ENCODE assay signal across 9 cellular contexts in the genomic region with DNA sequence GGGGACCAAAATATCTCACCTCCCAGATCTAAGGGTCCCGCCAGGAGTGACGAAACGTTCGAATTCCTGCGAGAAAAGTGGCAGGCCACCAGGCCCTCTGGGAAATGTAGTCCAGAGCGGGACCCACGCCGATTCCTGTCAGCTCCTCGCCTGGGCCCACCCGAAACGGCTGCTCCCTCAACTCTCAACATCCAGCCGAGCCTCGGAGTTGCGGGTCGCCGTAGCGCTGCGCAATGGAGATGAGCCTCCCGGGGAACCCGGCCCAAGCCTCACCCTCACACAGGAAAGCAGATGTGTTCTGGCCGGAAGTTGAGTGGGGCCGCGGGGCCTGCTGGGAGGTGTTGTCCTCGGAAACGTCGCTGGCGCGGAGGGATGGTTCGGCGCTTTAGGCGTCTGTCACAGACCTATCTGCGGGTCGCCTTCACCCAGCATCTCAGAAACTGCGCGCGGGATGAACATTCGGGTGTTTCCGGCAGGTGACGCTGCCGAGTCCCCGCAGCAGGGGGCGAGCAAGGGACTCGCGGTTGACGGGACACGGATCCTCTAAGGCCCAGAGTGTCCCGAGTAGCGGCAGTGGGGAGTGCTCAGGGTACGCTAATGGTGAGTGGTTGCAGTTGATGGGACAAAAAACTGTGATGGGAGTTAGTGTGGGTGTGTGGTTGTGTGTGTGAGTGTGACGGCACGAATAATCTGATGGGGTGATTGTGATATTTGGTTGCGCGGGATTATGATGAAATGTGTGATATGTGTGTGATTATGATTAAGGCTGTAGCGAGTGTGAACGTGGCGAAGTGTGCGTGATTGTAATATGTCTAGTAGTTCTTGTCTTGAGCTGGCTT. TPM values are rescaled to one million over a fixed set of nuclear protein-coding genes. Genes with fewer than 3 reads are reported as not detected.
A peak's percentile ranks its signal among the peaks of the same experiment; 100 is the strongest.
DNase-seq lines count a peak whose midpoint lies in the region; ATAC-seq lines count a peak whose summit lies in the region.
"Had no signal": no experiment of that assay in that cellular context is flagged by ENCODE, and none has a peak within 500 bp of the region (broad histone marks: within the 10 kb centered on the region; RNA-seq: fewer than 3 reads in every experiment).

A gene (plus strand): TSS at position 341 of the 839 bp plus-strand sequence. CDS start 6,439 bp downstream, outside the sequence.
A gene (minus strand): TSS at position 300 of the 839 bp plus-strand sequence. CDS start 1,124 bp downstream, outside the sequence.

- H3K4me1 ChIP-seq in ACC112 (ENCODE audit: control insufficient read depth, insufficient read depth, low read length, unreplicated experiment) = no peaks in the 10 kb centered on the region

- peak; percentile 89 to 96 for DNase-seq in NCI-H524 (lab: John Stamatoyannopoulos, UW)
- peak; percentile 98 for DNase-seq in activated CD8-positive, alpha-beta memory T cell treated with anti-CD3 and anti-CD28 coated beads, Interleukin-2, amount 10 ng/mL, durations not matched to agents 7 days and 5 days
- peak; percentile 91 to 92 (median 91) for DNase-seq in effector memory CD8-positive, alpha-beta T cell
- DNase-seq in memory B cell (ENCODE audit: low spot score in 2 of 2) = peak; percentile 83
- DNase-seq in stimulated activated CD4-positive, alpha-beta T cell treated with anti-CD3 and anti-CD28 coated beads, TNF-alpha, amount 100 ng/mL, for 48 hours (ENCODE audit: low read depth in 3 of 3) = peak; percentile 78 to 91 (median 84)

- peak; percentile 76 for ATAC-seq in GM18861 (IDR thresholded peaks at IDR 0.05; ENCODE audit: unreplicated experiment)
- ATAC-seq in HG03139 (IDR thresholded peaks at IDR 0.05; ENCODE audit: unreplicated experiment) = peak; percentile 84
- peak; percentile 99 for ATAC-seq in activated CD8-positive, alpha-beta memory T cell treated with anti-CD3 and anti-CD28 coated beads, Interleukin-2, amount 10 ng/mL, durations not matched to agents 7 days and 5 days
- ATAC-seq in effector memory CD8-positive, alpha-beta T cell (replicated peaks) = peak; percentile 96
- ATAC-seq in memory B cell (ENCODE audit: low read depth) = peak; percentile 93
- ATAC-seq: HCT116 had no signal

- H3K36me3 ChIP-seq in ACC112 (ENCODE audit: insufficient read depth, low read length) = peaks cover 18% of the 10 kb centered on the region; the same call in 1 of the 2 replicates

- H3K27ac ChIP-seq in ACC112 (ENCODE audit: low read depth, low read length) = peak within 1 kb of the TSS; percentile 81

- H3K4me3 Mint-ChIP-seq in activated CD8-positive, alpha-beta memory T cell treated with anti-CD3 and anti-CD28 coated beads, Interleukin-2, amount 10 ng/mL, durations not matched to agents 7 days and 5 days = peak within 1 kb of the TSS; percentile 87
- H3K4me3 Mint-ChIP-seq in effector memory CD8-positive, alpha-beta T cell = peak within 1 kb of the TSS; percentile 80 to 89
- H3K4me3 Mint-ChIP-seq in memory B cell = peak within 1 kb of the TSS; percentile 90

- no peaks in the 10 kb centered on the region for H3K27me3 ChIP-seq in ACC112 (ENCODE audit: insufficient read depth, low read length)

- H3K79me2 ChIP-seq in ACC112 (ENCODE audit: control insufficient read depth, insufficient read depth, low read length, unreplicated experiment) = peaks cover 16% of the 10 kb centered on the region

- H3K36me3 Mint-ChIP-seq in activated CD8-positive, alpha-beta memory T cell treated with anti-CD3 and anti-CD28 coated beads, Interleukin-2, amount 10 ng/mL, durations not matched to agents 7 days and 5 days = peaks cover 69% of the 10 kb centered on the region
- H3K36me3 Mint-ChIP-seq in effector memory CD8-positive, alpha-beta T cell (ENCODE audit: insufficient read depth) = peaks cover 14% of the 10 kb centered on the region
- H3K36me3 Mint-ChIP-seq in memory B cell = peaks cover 31% of the 10 kb centered on the region

- peaks cover 22% of the 10 kb centered on the region for H3K9me3 Mint-ChIP-seq in activated CD8-positive, alpha-beta memory T cell treated with anti-CD3 and anti-CD28 coated beads, Interleukin-2, amount 10 ng/mL, durations not matched to agents 7 days and 5 days (ENCODE audit: low read depth)
- H3K9me3 Mint-ChIP-seq in effector memory CD8-positive, alpha-beta T cell = peaks cover 0 to 2% of the 10 kb centered on the region in 2 donors
- H3K9me3 Mint-ChIP-seq in memory B cell = peaks cover 6% of the 10 kb centered on the region

- H3K27ac Mint-ChIP-seq in activated CD8-positive, alpha-beta memory T cell treated with anti-CD3 and anti-CD28 coated beads, Interleukin-2, amount 10 ng/mL, durations not matched to agents 7 days and 5 days = peak within 1 kb of the TSS; percentile 94
- H3K27ac Mint-ChIP-seq in effector memory CD8-positive, alpha-beta T cell = peak within 1 kb of the TSS; percentile 90 to 96
- H3K27ac Mint-ChIP-seq in memory B cell = peak within 1 kb of the TSS; percentile 86

- H3K4me1 Mint-ChIP-seq in activated CD8-positive, alpha-beta memory T cell treated with anti-CD3 and anti-CD28 coated beads, Interleukin-2, amount 10 ng/mL, durations not matched to agents 7 days and 5 days = peaks cover 20% of the 10 kb centered on the region
- H3K4me1 Mint-ChIP-seq in effector memory CD8-positive, alpha-beta T cell (ENCODE audit: low read depth in 2 of 2) = peaks cover 21 to 34% of the 10 kb centered on the region in 2 donors
- H3K4me1 Mint-ChIP-seq in memory B cell = peaks cover 15% of the 10 kb centered on the region

- H3K27me3 Mint-ChIP-seq in activated CD8-positive, alpha-beta memory T cell treated with anti-CD3 and anti-CD28 coated beads, Interleukin-2, amount 10 ng/mL, durations not matched to agents 7 days and 5 days = no peaks in the 10 kb centered on the region
- H3K27me3 Mint-ChIP-seq in effector memory CD8-positive, alpha-beta T cell = no peaks in the 10 kb centered on the region
- H3K27me3 Mint-ChIP-seq in memory B cell = no peaks in the 10 kb centered on the region

- CTCF ChIA-PET in activated CD8-positive, alpha-beta memory T cell treated with anti-CD3 and anti-CD28 coated beads, Interleukin-2, amount 10 ng/mL, durations not matched to agents 7 days and 5 days (lab: Charles Lee) = interaction anchor here (0.6 to 1.0 kb wide), 3 partner anchors 33 to 552 kb away, joined by 3 to 4 read pairs (median 3); a partner anchor contains a TSS

- peak within 1 kb of the TSS; percentile 96 for H2AFZ ChIP-seq in ACC112 (ENCODE audit: low read length, unreplicated experiment)

- peak within 1 kb of the TSS; percentile 94 for H3K4me3 ChIP-seq in ACC112 (ENCODE audit: low read depth, low read length)

RNA-seq across cellular contexts. Expression of the first gene that starts in this region (rescaled TPM):
- 1 to 10 TPM; 6.7 to 8.6 TPM for total RNA-seq in activated CD8-positive, alpha-beta memory T cell treated with anti-CD3 and anti-CD28 coated beads, Interleukin-2, amount 10 ng/mL, durations not matched to agents 7 days and 5 days

RNA-seq across cellular contexts. Expression of the second gene that starts in this region (rescaled TPM):
- 1 to 10 TPM; 4.9 to 5.5 TPM for total RNA-seq in activated CD8-positive, alpha-beta memory T cell treated with anti-CD3 and anti-CD28 coated beads, Interleukin-2, amount 10 ng/mL, durations not matched to agents 7 days and 5 days

Comparison
In these comparisons a context has a peak if more than half of its experiments do, and no peak if none do; other contexts are left out.
1. Peak in every context shown above with its lines: DNase-seq, ATAC-seq, H3K4me3 ChIP-seq and H3K27ac ChIP-seq.